Comparison of ENCODE assay signal across 18 cellular contexts in genomic region chr18:7979714-7980113, GRCh38.
A peak's percentile ranks its signal among the peaks of the same experiment; 100 is the strongest.
DNase-seq lines count a peak whose midpoint lies in the region; ATAC-seq, FAIRE-seq and TF ChIP-seq lines count a peak whose summit lies in the region.
"Had no signal": no experiment of that assay in that cellular context is flagged by ENCODE, and none has a peak within 500 bp of the region (broad histone marks: within the 10 kb centered on the region; RNA-seq: fewer than 3 reads in every experiment).

No MANE protein-coding gene starts in this region.

- H3K4me3 ChIP-seq in GM23338 (no peak overlapping the region), GM12878 (no peak overlapping the region), neural progenitor cell (no peak overlapping the region), adrenal gland (no peak overlapping the region), osteoblast (ENCODE audit: insufficient read depth, low read length) (no peak overlapping the region)
- H3K4me3 ChIP-seq: A549 had no signal

- no peak for TF ChIP-seq POLR2A in GM12878 (IDR thresholded peaks at IDR 0.05; ENCODE audit: low read depth, low read length)
- TF ChIP-seq POLR2A in adrenal gland (IDR thresholded peaks at IDR 0.05): no peak

- no peak for FAIRE-seq in GM12878 (lab: Jason Lieb, UNC)
- FAIRE-seq: A549, GM18507, H54 had no signal

- 0 out of 2 replicates have a peak overlapping the region, but pooled peaks have one; percentile 5 for H2AFZ ChIP-seq in GM23338
- H2AFZ ChIP-seq in GM12878 (ENCODE audit: control insufficient read depth, low read depth, low read length): no peak overlapping the region
- H2AFZ ChIP-seq in neural progenitor cell (replicated peaks): no peak overlapping the region
- no peak overlapping the region for H2AFZ ChIP-seq in osteoblast (ENCODE audit: low read length)

- BruUV-seq in GM12878 (replicated peaks; lab: Mats Ljungman, UMichigan): no TSS peak

- POLR2A ChIA-PET in GM12878 (lab: Charles Lee): interaction anchor here (1.2 kb wide), 1 partner anchor 15 kb away, joined by 3 read pairs; no protein-coding TSS in a partner anchor

- 50% methylated on average over 8 of the region's 8 CpGs for WGBS in GM12878 (ENCODE audit: insufficient coverage, insufficient replicate concordance, low lambda C conversion rate, missing lambda C conversion rate)
- 92 to 99% (median 97%) methylated on average over 8 of the region's 8 CpGs for WGBS in adrenal gland, 4 donors

- H3K27ac Mint-ChIP-seq in GM23338 (no peak overlapping the region), neural progenitor cell (peak overlapping the region; percentile 36), type B pancreatic cell (peak overlapping the region; percentile 14)
- H3K27ac Mint-ChIP-seq: CD8-positive, alpha-beta memory T cell; IgD-negative memory B cell had no signal

- H3K4me3 Mint-ChIP-seq in GM23338: no peak overlapping the region
- H3K4me3 Mint-ChIP-seq in neural progenitor cell: no peak overlapping the region
- H3K4me3 Mint-ChIP-seq in type B pancreatic cell: no peak overlapping the region
- H3K4me3 Mint-ChIP-seq: CD8-positive, alpha-beta memory T cell; IgD-negative memory B cell had no signal

- no peak overlapping the region for H3K4me2 ChIP-seq in GM23338
- no peak overlapping the region for H3K4me2 ChIP-seq in GM12878 (ENCODE audit: control insufficient read depth, insufficient read depth)
- no peak overlapping the region for H3K4me2 ChIP-seq in neural progenitor cell
- no peak overlapping the region for H3K4me2 ChIP-seq in osteoblast (ENCODE audit: insufficient read depth, low read length)
- H3K4me2 ChIP-seq: A549, KMS-11 had no signal

- H3K27ac ChIP-seq in GM23338 (ENCODE audit: low read depth): no peak overlapping the region
- H3K27ac ChIP-seq in GM12878 (ENCODE audit: control insufficient read depth, insufficient read depth): no peak overlapping the region
- no peak overlapping the region for H3K27ac ChIP-seq in neural progenitor cell
- H3K27ac ChIP-seq in adrenal gland: no peak overlapping the region
- H3K27ac ChIP-seq in osteoblast (ENCODE audit: low read depth, low read length): no peak overlapping the region
- H3K27ac ChIP-seq: C4-2B, KMS-11 had no signal

- CTCF ChIA-PET in GM12878 (lab: Yijun Ruan, JAX): interaction anchor here (0.7 to 2.7 kb wide), 3 partner anchors 21 to 194 kb away, joined by 3 to 10 read pairs (median 6); no protein-coding TSS in a partner anchor

- H3F3A ChIP-seq in GM23338 (replicated peaks; ENCODE audit: low read depth) (no peaks in the 10 kb centered on the region), neural progenitor cell (ENCODE audit: low read depth) (peaks cover 10% of the 10 kb centered on the region)

- H3K36me3 Mint-ChIP-seq in GM23338 (ENCODE audit: low read depth) (no peaks in the 10 kb centered on the region), neural progenitor cell (no peaks in the 10 kb centered on the region), type B pancreatic cell (no peaks in the 10 kb centered on the region)

- H3K27me3 ChIP-seq in GM23338 (ENCODE audit: insufficient read depth) (no peaks in the 10 kb centered on the region), GM12878 (replicated peaks in 1 of 2; ENCODE audit: control insufficient read depth in 2 of 2, insufficient read depth in 2 of 2, low read length in 1 of 2) (no peaks in the 10 kb centered on the region), neural progenitor cell (no peaks in the 10 kb centered on the region), adrenal gland (no peaks in the 10 kb centered on the region), osteoblast (ENCODE audit: insufficient read depth, low read length) (no peaks in the 10 kb centered on the region)
- H3K27me3 ChIP-seq: BE2C had no signal

- DNase-seq in GM23338 (ENCODE audit: low spot score) (no peak), GM12878 (ENCODE audit: low read depth, low spot score) (no peak), neural progenitor cell (ENCODE audit: low spot score) (no peak), type B pancreatic cell (ENCODE audit: extremely low spot score, unreplicated experiment) (no peak), NCI-H2029 treated with DMSO at 0.1 percent for 48 hours (lab: John Stamatoyannopoulos, UW) (no peak), adrenal gland (no peak), osteoblast (ENCODE audit: insufficient read length, low spot score, missing footprints) (no peak)
- DNase-seq: BE2C; CD8-positive, alpha-beta memory T cell; DND-41; GF-D8 had no signal

- H3K36me3 ChIP-seq in GM23338 (ENCODE audit: insufficient read depth) (no peaks in the 10 kb centered on the region), GM12878 (ENCODE audit: control insufficient read depth in 2 of 2, insufficient read depth in 2 of 2, low read length in 1 of 2) (no peaks in the 10 kb centered on the region), neural progenitor cell (no peaks in the 10 kb centered on the region), adrenal gland (replicated peaks in 1 of 2) (no peaks in the 10 kb centered on the region), osteoblast (ENCODE audit: insufficient read depth, low read length) (no peaks in the 10 kb centered on the region)
- H3K36me3 ChIP-seq: BE2C had no signal

- no peaks in the 10 kb centered on the region for H3K9me3 Mint-ChIP-seq in GM23338
- H3K9me3 Mint-ChIP-seq in neural progenitor cell: no peaks in the 10 kb centered on the region
- H3K9me3 Mint-ChIP-seq in type B pancreatic cell: peaks cover 4% of the 10 kb centered on the region

- H3K4me1 ChIP-seq in GM23338 (ENCODE audit: insufficient read depth) (no peaks in the 10 kb centered on the region), GM12878 (ENCODE audit: control insufficient read depth, insufficient read depth, low read length) (no peaks in the 10 kb centered on the region), neural progenitor cell (no peaks in the 10 kb centered on the region), adrenal gland (replicated peaks in 1 of 2) (peaks cover 0 to 5% of the 10 kb centered on the region in 2 donors), osteoblast (ENCODE audit: insufficient read depth, low read length) (no peaks in the 10 kb centered on the region)
- H3K4me1 ChIP-seq: BE2C had no signal

- H3K9ac ChIP-seq in GM12878 (ENCODE audit: control insufficient read depth, insufficient read depth, low read length) (no peak overlapping the region), neural progenitor cell (no peak overlapping the region)
- H3K9ac ChIP-seq: KMS-11 had no signal

- RAD21 ChIA-PET in GM12878 (lab: Charles Lee; ENCODE audit: unreplicated experiment): interaction anchor here (1.6 to 2.2 kb wide), 2 partner anchors 16 to 21 kb away, joined by 3 to 8 read pairs; no protein-coding TSS in a partner anchor

- H3K9me3 ChIP-seq in GM12878 (replicated peaks; ENCODE audit: control insufficient read depth, insufficient read depth, low read length) (no peaks in the 10 kb centered on the region), neural progenitor cell (ENCODE audit: low read depth) (no peaks in the 10 kb centered on the region), adrenal gland (replicated peaks in 1 of 3) (no peaks in the 10 kb centered on the region), osteoblast (ENCODE audit: low read depth, low read length) (no peaks in the 10 kb centered on the region)
- H3K9me3 ChIP-seq: A549, BE2C, Caco-2 had no signal

- no peak for TF ChIP-seq RAD21 in GM12878 (IDR thresholded peaks at IDR 0.05; ENCODE audit: insufficient read depth, low read depth, low read length)

- no peaks in the 10 kb centered on the region for H3K79me2 ChIP-seq in GM23338 (replicated peaks; ENCODE audit: insufficient read depth)
- H3K79me2 ChIP-seq in GM12878 (ENCODE audit: control insufficient read depth, insufficient read depth, low read length): no peaks in the 10 kb centered on the region
- H3K79me2 ChIP-seq in neural progenitor cell (ENCODE audit: low read depth): no peaks in the 10 kb centered on the region
- no peaks in the 10 kb centered on the region for H3K79me2 ChIP-seq in osteoblast (ENCODE audit: insufficient read depth, low read length)

- intact Hi-C loops in GM12878 (cut with micrococcal nuclease; ENCODE audit: unreplicated experiment) (no loop called here), adrenal gland (cut with DNase I) (no loop called here)

- peak; percentile 61 for ATAC-seq in GM23338
- no peak for ATAC-seq in GM12878
- ATAC-seq: A549 had no signal

- no peak for TF ChIP-seq EP300 in GM12878 (IDR thresholded peaks at IDR 0.05; ENCODE audit: borderline replicate concordance in 1 of 2, control insufficient read depth in 1 of 2, low read depth in 2 of 2, low read length in 2 of 2)

- no peaks in the 10 kb centered on the region for H3K9me2 ChIP-seq in GM23338 (ENCODE audit: insufficient read depth)

- SMC1A ChIA-PET in GM12878 (lab: Charles Lee; ENCODE audit: uncharacterized antibody, unreplicated experiment): interaction anchor here (0.8 to 2.5 kb wide), 7 partner anchors 11 to 189 kb away, joined by 3 to 12 read pairs (median 7); no protein-coding TSS in a partner anchor

- H4K20me1 ChIP-seq in GM23338 (replicated peaks; ENCODE audit: insufficient read depth) (no peaks in the 10 kb centered on the region), GM12878 (ENCODE audit: control insufficient read depth, insufficient read depth) (no peaks in the 10 kb centered on the region), neural progenitor cell (ENCODE audit: low read depth) (no peaks in the 10 kb centered on the region), osteoblast (ENCODE audit: insufficient read depth, low read length) (no peaks in the 10 kb centered on the region)

- H3K4me1 Mint-ChIP-seq in GM23338: peaks cover 8% of the 10 kb centered on the region; the same call in 2 of the 3 replicates
- peaks cover 43% of the 10 kb centered on the region for H3K4me1 Mint-ChIP-seq in neural progenitor cell
- H3K4me1 Mint-ChIP-seq in type B pancreatic cell (ENCODE audit: unreplicated experiment): peaks cover 8% of the 10 kb centered on the region
- H3K4me1 Mint-ChIP-seq: IgD-negative memory B cell had no signal

- in situ Hi-C loops in GM12878 (cut with MboI): no loop called here

- TF ChIP-seq CTCF in GM23338 (conservative IDR thresholded peaks at IDR 0.05; ENCODE audit: low read depth in 2 of 2): no peak
- TF ChIP-seq CTCF in GM12878 (IDR thresholded peaks at IDR 0.05 in 2 of 3, conservative IDR thresholded peaks at IDR 0.05 in 1 of 3; ENCODE audit: control insufficient read depth in 2 of 3, extremely low read depth in 1 of 3, insufficient read depth in 1 of 3, low read depth in 3 of 3, low read length in 3 of 3): no peak
- no peak for TF ChIP-seq CTCF in neural progenitor cell (IDR thresholded peaks at IDR 0.05)
- no peak for TF ChIP-seq CTCF in type B pancreatic cell (conservative IDR thresholded peaks at IDR 0.05)
- TF ChIP-seq CTCF in adrenal gland (IDR thresholded peaks at IDR 0.05): no peak
- TF ChIP-seq CTCF in osteoblast (IDR thresholded peaks at IDR 0.05; ENCODE audit: extremely low read depth, low read depth, low read length): no peak

- peaks cover 2% of the 10 kb centered on the region for H3K27me3 Mint-ChIP-seq in GM23338 (ENCODE audit: insufficient read depth, low read depth, poor library complexity)
- no peaks in the 10 kb centered on the region for H3K27me3 Mint-ChIP-seq in neural progenitor cell (ENCODE audit: insufficient read depth, low read depth)
- no peaks in the 10 kb centered on the region for H3K27me3 Mint-ChIP-seq in type B pancreatic cell
- H3K27me3 Mint-ChIP-seq: IgD-negative memory B cell had no signal

TF ChIP-seq in GM23338, 12 proteins besides CTCF, POLR2A, EP300 and RAD21 (continues in another document):
- no peak for TF ChIP-seq POLR2AphosphoS5 (IDR thresholded peaks at IDR 0.05; ENCODE audit: low read depth)
